In genomic region chr6:167707686-167708500, GRCh38 we compare ENCODE assay signal across 1 cellular context.
TF ChIP-seq lines count a peak whose summit lies in the region.

No MANE protein-coding gene starts in this region.

TF ChIP-seq in GM23338, 12 proteins besides CTCF, POLR2A, EP300 and RAD21 (continued from another document):
- TF ChIP-seq EZH2phosphoT487 (IDR thresholded peaks at IDR 0.05; ENCODE audit: unreplicated experiment) (no peak), JUNB (IDR thresholded peaks at IDR 0.05; ENCODE audit: unreplicated experiment) (no peak), REST (IDR thresholded peaks at IDR 0.05; ENCODE audit: unreplicated experiment) (no peak), STAT1 (IDR thresholded peaks at IDR 0.05; ENCODE audit: unreplicated experiment) (no peak)
